Comparison of ENCODE assay signal across 10 cellular contexts in the genomic region with DNA sequence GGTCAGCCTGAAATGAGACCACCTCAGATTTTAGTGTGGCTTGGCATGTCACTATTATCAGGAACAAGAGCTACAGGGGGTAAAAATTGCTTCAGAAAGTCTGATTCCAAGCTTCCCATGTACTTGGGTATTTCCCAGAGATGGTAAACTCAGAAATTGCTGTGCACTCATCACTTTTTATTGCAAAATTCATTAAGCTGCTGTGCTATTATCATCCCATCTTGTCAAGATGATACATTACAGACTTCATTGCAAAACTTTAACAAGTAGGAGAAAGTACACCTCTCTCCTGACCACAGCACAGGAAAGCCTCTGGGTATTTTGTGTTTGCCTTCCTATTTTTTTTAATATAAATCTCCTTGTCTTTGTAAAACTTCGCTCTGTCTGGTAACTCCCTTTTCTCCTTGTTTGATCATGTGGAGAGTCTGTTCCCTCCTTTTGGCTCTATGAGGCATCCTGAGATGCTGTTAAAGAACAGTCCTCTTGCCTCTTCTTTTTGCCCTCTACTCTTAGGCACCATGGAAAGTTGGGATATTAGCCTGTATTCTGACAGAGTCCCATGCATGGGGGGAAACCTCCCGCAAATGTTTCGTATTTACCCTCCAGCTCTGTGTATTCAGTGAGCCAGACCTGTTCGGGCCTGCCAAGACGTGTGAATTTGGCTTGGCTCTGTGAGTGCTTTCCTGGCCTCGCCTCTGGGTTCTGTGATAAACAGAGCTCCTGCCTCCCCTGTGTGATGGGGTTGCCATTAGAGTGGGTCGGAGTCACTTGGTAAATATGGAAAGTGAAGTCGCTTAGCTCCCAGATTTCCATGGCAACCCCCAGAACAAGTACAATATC.
DNase-seq lines count a peak whose midpoint lies in the region; ATAC-seq, FAIRE-seq and TF ChIP-seq lines count a peak whose summit lies in the region.
"Had no signal": no experiment of that assay in that cellular context is flagged by ENCODE, and none has a peak within 500 bp of the region (broad histone marks: within the 10 kb centered on the region; RNA-seq: fewer than 3 reads in every experiment).

No MANE protein-coding gene starts in this region.

- H3K4me3 ChIP-seq in K562: no peak overlapping the region
- no peak overlapping the region for H3K4me3 ChIP-seq in uterus

- no peaks in the 10 kb centered on the region for H3K36me3 ChIP-seq in K562 (ENCODE audit: control insufficient read depth, insufficient read depth, low read length)
- H3K36me3 ChIP-seq in uterus: no peaks in the 10 kb centered on the region

- no peaks in the 10 kb centered on the region for H3K9me1 ChIP-seq in K562 (ENCODE audit: control insufficient read depth, insufficient read depth, low read length)

- no peak for TF ChIP-seq EP300 in K562 (IDR thresholded peaks at IDR 0.05; ENCODE audit: low read length)

- H3K4me1 Mint-ChIP-seq in T-helper 17 cell: peaks cover 5% of the 10 kb centered on the region

- no peaks in the 10 kb centered on the region for H3K79me2 ChIP-seq in K562 (ENCODE audit: control insufficient read depth, insufficient read depth, low read length)

- in situ Hi-C loops in K562 (cut with MboI): no loop called here

- TF ChIP-seq RAD21 in K562 (CRISPR knock-in tag; conservative IDR thresholded peaks at IDR 0.05 in 1 of 2, IDR thresholded peaks at IDR 0.05 in 1 of 2): no peak

- TF ChIP-seq CTCF in K562 (IDR thresholded peaks at IDR 0.05 in 2 of 3, conservative IDR thresholded peaks at IDR 0.05 in 1 of 3; ENCODE audit: insufficient read depth in 2 of 3, low read depth in 1 of 3, low read length in 3 of 3): no peak
- no peak for TF ChIP-seq CTCF in uterus (IDR thresholded peaks at IDR 0.05)

- DNase-seq in NCI-H1092 treated with DMSO at 0.1 percent for 48 hours (lab: John Stamatoyannopoulos, UW): peak; percentile 48
- no peak for DNase-seq in NCI-H1092 (lab: John Stamatoyannopoulos, UW)
- no peak for DNase-seq in K562 (ENCODE audit: extremely low read depth in 1 of 4, low spot score in 3 of 4)
- DNase-seq in uterus: peak; percentile 37 to 63
- no peak for DNase-seq in T-helper 17 cell
- no peak for DNase-seq in activated CD8-positive, alpha-beta memory T cell treated with anti-CD3 and anti-CD28 coated beads for 24 hours
- DNase-seq: NCI-H82 had no signal

- BruUV-seq in K562 (replicated peaks; lab: Mats Ljungman, UMichigan): no TSS peak

- no peak for ATAC-seq in K562
- no peak for ATAC-seq in T-helper 17 cell
- no peak for ATAC-seq in GM19328 (IDR thresholded peaks at IDR 0.05; ENCODE audit: unreplicated experiment)

- H4K20me1 ChIP-seq in K562 (replicated peaks; ENCODE audit: control insufficient read depth, insufficient read depth, low read length): no peaks in the 10 kb centered on the region

- CTCF ChIA-PET in K562 (lab: Yijun Ruan, JAX; ENCODE audit: low intra/inter-chr PET ratio): no interaction called here

- no peaks in the 10 kb centered on the region for H3K27me3 Mint-ChIP-seq in T-helper 17 cell

- H3K27ac ChIP-seq in K562 (ENCODE audit: extremely low read depth, low read depth, low read length) (no peak overlapping the region), layer of hippocampus (ENCODE audit: low read depth, low read length) (peak overlapping the region; percentile 27), uterus (peak overlapping the region; percentile 58 to 74)

- H2AFZ ChIP-seq in K562 (ENCODE audit: low read depth, low read length): no peak overlapping the region

- H3K4me3 Mint-ChIP-seq in T-helper 17 cell: no peak overlapping the region

- H3K9ac ChIP-seq in K562 (ENCODE audit: insufficient read depth in 1 of 2, low read depth in 2 of 2, low read length in 2 of 2): no peak overlapping the region

- intact Hi-C loops in K562 (cut with micrococcal nuclease) (no loop called here), uterus (cut with DNase I; ENCODE audit: low total_unique reads) (no loop called here)

- H3K4me1 ChIP-seq in K562 (replicated peaks in 1 of 2; ENCODE audit: control insufficient read depth in 2 of 2, insufficient read depth in 2 of 2, low read length in 2 of 2) (peaks cover 0 to 14% of the 10 kb centered on the region in 2 experiments; a peak in 3 of 5 replicates), uterus (peaks cover 0 to 7% of the 10 kb centered on the region in 2 donors)

- peaks cover 5% of the 10 kb centered on the region for H3K36me3 Mint-ChIP-seq in T-helper 17 cell (ENCODE audit: low read depth)

- H3K27ac Mint-ChIP-seq in T-helper 17 cell: no peak overlapping the region

- H3K4me2 ChIP-seq in K562 (ENCODE audit: insufficient read depth, low read length): no peak overlapping the region

- no peak for TF ChIP-seq POLR2A in K562 (conservative IDR thresholded peaks at IDR 0.05)
- no peak for TF ChIP-seq POLR2A in uterus (IDR thresholded peaks at IDR 0.05)

- POLR2A ChIA-PET in K562 (lab: Yijun Ruan, JAX): interaction anchor here (0.7 to 1.2 kb wide), 2 partner anchors 11 to 43 kb away, joined by 3 to 4 read pairs; no protein-coding TSS in a partner anchor

- H3K9me3 ChIP-seq in K562 (replicated peaks; ENCODE audit: control insufficient read depth, insufficient read depth, low read depth, low read length) (no peaks in the 10 kb centered on the region), uterus (no peaks in the 10 kb centered on the region), T-helper 17 cell (ENCODE audit: control insufficient read depth, low read length, poor library complexity, severe bottlenecking) (no peaks in the 10 kb centered on the region)

- WGBS in K562 (ENCODE audit: insufficient coverage, low coverage, missing lambda C conversion rate): 19% methylated on average over 8 of the region's 8 CpGs

- FAIRE-seq in K562 (lab: Jason Lieb, UNC): no peak
- FAIRE-seq: A204.1 had no signal

- H3K27me3 ChIP-seq in K562 (ENCODE audit: control insufficient read depth in 2 of 2, insufficient read depth in 2 of 2, low read length in 2 of 2): no peaks in the 10 kb centered on the region; a peak in 1 of 5 replicates
- no peaks in the 10 kb centered on the region for H3K27me3 ChIP-seq in layer of hippocampus (ENCODE audit: control insufficient read depth, insufficient read depth, low read length)
- no peaks in the 10 kb centered on the region for H3K27me3 ChIP-seq in uterus

TF ChIP-seq in K562, 482 proteins besides CTCF, POLR2A, EP300 and RAD21:
- TF ChIP-seq, protein P1, sequence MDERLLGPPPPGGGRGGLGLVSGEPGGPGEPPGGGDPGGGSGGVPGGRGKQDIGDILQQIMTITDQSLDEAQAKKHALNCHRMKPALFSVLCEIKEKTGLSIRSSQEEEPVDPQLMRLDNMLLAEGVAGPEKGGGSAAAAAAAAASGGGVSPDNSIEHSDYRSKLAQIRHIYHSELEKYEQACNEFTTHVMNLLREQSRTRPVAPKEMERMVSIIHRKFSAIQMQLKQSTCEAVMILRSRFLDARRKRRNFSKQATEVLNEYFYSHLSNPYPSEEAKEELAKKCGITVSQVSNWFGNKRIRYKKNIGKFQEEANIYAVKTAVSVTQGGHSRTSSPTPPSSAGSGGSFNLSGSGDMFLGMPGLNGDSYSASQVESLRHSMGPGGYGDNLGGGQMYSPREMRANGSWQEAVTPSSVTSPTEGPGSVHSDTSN (CRISPR knock-in tag; IDR thresholded peaks at IDR 0.05; ENCODE audit: low read depth): no peak
- TF ChIP-seq, protein P1 (tag; conservative IDR thresholded peaks at IDR 0.05; ENCODE audit: low read depth): peak; percentile 73
- TF ChIP-seq FOXJ3 (CRISPR knock-in tag; IDR thresholded peaks at IDR 0.05) (no peak), MEIS2 (IDR thresholded peaks at IDR 0.05; ENCODE audit: partially characterized antibody) (peak; percentile 33)

Comparison
In these comparisons a context has a peak if more than half of its experiments do, and no peak if none do; other contexts are left out.
1. DNase-seq: peak in NCI-H1092 treated with DMSO at 0.1 percent for 48 hours (single experiment) and uterus (2 of 2); none in NCI-H1092 (single experiment), K562 (0 of 4), T-helper 17 cell (0 of 3) and activated CD8-positive, alpha-beta memory T cell treated with anti-CD3 and anti-CD28 coated beads for 24 hours (single experiment).